ENCODE assay signal across 18 cellular contexts in genomic region chr12:60195483-60195882, GRCh38.
DNase-seq lines count a peak whose midpoint lies in the region; ATAC-seq and TF ChIP-seq lines count a peak whose summit lies in the region.
"Had no signal": no experiment of that assay in that cellular context is flagged by ENCODE, and none has a peak within 500 bp of the region (broad histone marks: within the 10 kb centered on the region; RNA-seq: fewer than 3 reads in every experiment).

No MANE protein-coding gene starts in this region.

- H3K27me3 ChIP-seq in WERI-Rb-1 (ENCODE audit: insufficient read depth, low read depth, severe bottlenecking): no peaks in the 10 kb centered on the region

- no peak overlapping the region for H3K4me3 Mint-ChIP-seq in glutamatergic neuron (ENCODE audit: unreplicated experiment)
- H3K4me3 Mint-ChIP-seq: CD4-positive, alpha-beta memory T cell; GM23338; H9 had no signal

- H3K36me3 ChIP-seq in WERI-Rb-1: no peaks in the 10 kb centered on the region

- TF ChIP-seq CTCF in glutamatergic neuron (IDR thresholded peaks at IDR 0.05; ENCODE audit: partially characterized antibody, unreplicated experiment) (no peak), WERI-Rb-1 (IDR thresholded peaks at IDR 0.05; ENCODE audit: low read depth, low read length) (no peak)

- H3K27ac Mint-ChIP-seq in glutamatergic neuron (ENCODE audit: unreplicated experiment): no peak overlapping the region
- H3K27ac Mint-ChIP-seq: CD4-positive, alpha-beta memory T cell; GM23338; H9 had no signal

- H3K9me3 Mint-ChIP-seq in glutamatergic neuron (ENCODE audit: unreplicated experiment): no peaks in the 10 kb centered on the region
- H3K9me3 Mint-ChIP-seq: GM23338, H9 had no signal

- peak; percentile 78 for DNase-seq in OCI-M1 (lab: John Stamatoyannopoulos, UW)
- no peak for DNase-seq in epithelial cell of prostate (ENCODE audit: low read depth, low spot score)
- peak; percentile 15 for DNase-seq in iris pigment epithelial cell (ENCODE audit: low read depth)
- DNase-seq in glutamatergic neuron: no peak
- no peak for DNase-seq in WERI-Rb-1
- no peak for DNase-seq in NCI-H1436 treated with DMSO at 0.1 percent for 48 hours (lab: John Stamatoyannopoulos, UW)
- DNase-seq: C1 segment of cervical spinal cord; CD4-positive, alpha-beta memory T cell; COR-L47; DMS153; DMS79; EL; GDM1; H9 had no signal

- H3K27ac ChIP-seq in epithelial cell of prostate (peak overlapping the region; percentile 48), WERI-Rb-1 (no peak overlapping the region)

- H3K27me3 Mint-ChIP-seq in glutamatergic neuron (ENCODE audit: unreplicated experiment): no peaks in the 10 kb centered on the region
- H3K27me3 Mint-ChIP-seq: CD4-positive, alpha-beta memory T cell had no signal

- H3K36me3 Mint-ChIP-seq in glutamatergic neuron (ENCODE audit: unreplicated experiment): no peaks in the 10 kb centered on the region
- H3K36me3 Mint-ChIP-seq: CD4-positive, alpha-beta memory T cell had no signal

- ATAC-seq in HG03039 (IDR thresholded peaks at IDR 0.05; ENCODE audit: unreplicated experiment): no peak
- ATAC-seq: GM12878, GM23338, HCT116 had no signal

- no peaks in the 10 kb centered on the region for H3K9me3 ChIP-seq in WERI-Rb-1 (ENCODE audit: severe bottlenecking)

- peaks cover 3% of the 10 kb centered on the region for H3K4me1 Mint-ChIP-seq in glutamatergic neuron (ENCODE audit: low read depth, unreplicated experiment)
- H3K4me1 Mint-ChIP-seq: CD4-positive, alpha-beta memory T cell had no signal

- no peak overlapping the region for H3K4me3 ChIP-seq in WERI-Rb-1 (ENCODE audit: low read depth, low read length)
- H3K4me3 ChIP-seq: GM12878, GM23338 had no signal

Comparison
In these comparisons a context has a peak if more than half of its experiments do, and no peak if none do; other contexts are left out.
1. DNase-seq: peak in OCI-M1 (single experiment) and iris pigment epithelial cell (single experiment); none in epithelial cell of prostate (single experiment), glutamatergic neuron (single experiment), WERI-Rb-1 (single experiment) and NCI-H1436 treated with DMSO at 0.1 percent for 48 hours (single experiment).